18 cellular contexts compared by ENCODE assay signal in the genomic region with DNA sequence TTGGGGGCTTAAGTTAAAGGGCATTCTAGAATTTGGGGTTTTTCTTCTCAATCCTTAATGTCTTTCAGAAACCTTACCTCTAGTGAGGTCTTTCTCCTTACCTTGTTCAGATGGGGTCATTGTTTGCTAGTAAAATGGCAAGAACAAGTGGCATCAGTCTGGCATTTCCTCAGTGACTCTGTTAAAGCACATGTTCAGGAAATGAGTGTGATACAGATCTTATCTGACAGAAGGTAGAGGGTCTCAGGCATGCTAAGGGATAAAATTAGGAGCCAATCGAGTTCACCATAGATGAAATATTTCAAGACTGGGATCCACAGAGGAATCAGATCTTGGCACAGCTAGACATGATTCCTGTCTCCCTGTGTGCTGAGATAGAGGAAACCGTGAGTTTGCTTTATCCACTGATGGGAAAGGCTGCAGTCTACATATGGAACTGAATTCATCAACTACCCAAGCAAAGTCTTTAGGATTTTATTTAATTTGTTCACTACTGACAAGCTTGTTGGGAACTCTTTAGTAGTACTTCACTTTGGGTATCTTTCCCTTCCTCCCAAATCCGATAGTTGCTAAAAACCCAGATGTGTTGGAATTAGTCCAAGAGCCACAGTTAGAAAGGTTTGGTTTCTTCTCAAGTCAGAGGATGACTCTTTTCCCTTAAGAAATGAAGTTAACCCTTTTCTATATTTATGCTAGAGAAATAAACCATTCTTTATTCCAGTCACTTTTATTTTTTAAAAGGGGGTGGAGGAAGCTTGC. TPM values are rescaled to one million over a fixed set of nuclear protein-coding genes. Genes with fewer than 3 reads are reported as not detected.
A peak's percentile ranks its signal among the peaks of the same experiment; 100 is the strongest.
DNase-seq lines count a peak whose midpoint lies in the region; ATAC-seq, FAIRE-seq and TF ChIP-seq lines count a peak whose summit lies in the region.
"Had no signal": no experiment of that assay in that cellular context is flagged by ENCODE, and none has a peak within 500 bp of the region (broad histone marks: within the 10 kb centered on the region; RNA-seq: fewer than 3 reads in every experiment).

No MANE protein-coding gene starts in this region.

- H3K36me3 ChIP-seq in IMR-90 (ENCODE audit: control insufficient read depth, insufficient read depth, low read length) (no peaks in the 10 kb centered on the region), K562 (ENCODE audit: control insufficient read depth, insufficient read depth, low read length) (peaks cover 15% of the 10 kb centered on the region)

- no peak overlapping the region for H4K5ac ChIP-seq in IMR-90 (ENCODE audit: low read depth, low read length)

- H2AK5ac ChIP-seq in IMR-90 (ENCODE audit: low read depth, low read length): no peak overlapping the region

- DNase-seq in AG04450 (ENCODE audit: low read depth, low spot score) (peak; percentile 32), IMR-90 (peak; percentile 65), K562 (ENCODE audit: extremely low read depth in 1 of 4, low spot score in 3 of 4) (no peak), fibroblast of pulmonary artery (ENCODE audit: low read depth) (peak; percentile 44), 8988T (no peak), HEK293T (ENCODE audit: extremely low spot score) (no peak), urothelium cell line (ENCODE audit: low spot score) (no peak)
- DNase-seq: CD8-positive, alpha-beta memory T cell; DMS 273 treated with DMSO at 0.1 percent for 48 hours; MM.1S; NCI-H1105 treated with DMSO at 0.1 percent for 48 hours; NCI-H187; NCI-H446; NCI-H748 treated with DMSO at 0.1 percent for 48 hours had no signal

- no peak overlapping the region for H2BK20ac ChIP-seq in IMR-90 (ENCODE audit: low read depth, low read length)

- TF ChIP-seq CTCF in AG04450 (IDR thresholded peaks at IDR 0.05; ENCODE audit: low read depth, low read length) (no peak), IMR-90 (conservative IDR thresholded peaks at IDR 0.05; ENCODE audit: low read depth, low read length) (no peak), K562 (IDR thresholded peaks at IDR 0.05 in 2 of 3, conservative IDR thresholded peaks at IDR 0.05 in 1 of 3; ENCODE audit: insufficient read depth in 2 of 3, low read depth in 1 of 3, low read length in 3 of 3) (no peak), fibroblast of pulmonary artery (IDR thresholded peaks at IDR 0.05; ENCODE audit: low read length, missing control alignments) (no peak)

- H3K79me1 ChIP-seq in IMR-90 (ENCODE audit: low read depth in 1 of 2, low read length in 2 of 2): peaks cover 26 to 45% of the 10 kb centered on the region in 2 experiments

- H3K56ac ChIP-seq in IMR-90 (ENCODE audit: extremely low read depth, insufficient read depth, low read length): no peak overlapping the region

- ATAC-seq in IMR-90 (ENCODE audit: low read depth): no peak
- ATAC-seq in K562: no peak
- ATAC-seq in GM18505 (IDR thresholded peaks at IDR 0.05; ENCODE audit: unreplicated experiment): no peak
- ATAC-seq: Right ventricle myocardium inferior had no signal

- H4K8ac ChIP-seq in IMR-90 (ENCODE audit: low read depth in 2 of 2, low read length in 2 of 2): no peak overlapping the region

- no peak overlapping the region for H2BK15ac ChIP-seq in IMR-90 (ENCODE audit: low read depth, low read length)

- H3K9ac ChIP-seq in IMR-90 (ENCODE audit: low read depth, low read length) (no peak overlapping the region), K562 (ENCODE audit: insufficient read depth in 1 of 2, low read depth in 2 of 2, low read length in 2 of 2) (peak overlapping the region in 1 of 2 experiments; percentile 17; a peak in 1 of 4 replicates)
- H3K9ac ChIP-seq: KMS-11 had no signal

- H3K4ac ChIP-seq in IMR-90 (ENCODE audit: low read depth, low read length): no peak overlapping the region

- H3K4me2 ChIP-seq in IMR-90 (ENCODE audit: low read depth, low read length) (no peak overlapping the region), K562 (ENCODE audit: insufficient read depth, low read length) (no peak overlapping the region)
- H3K4me2 ChIP-seq: KMS-11 had no signal

- H3K9me3 ChIP-seq in AG04450 (ENCODE audit: control insufficient read depth, insufficient read depth, low read length) (no peaks in the 10 kb centered on the region), IMR-90 (ENCODE audit: control insufficient read depth, insufficient read depth, low read length) (no peaks in the 10 kb centered on the region), K562 (replicated peaks; ENCODE audit: control insufficient read depth, insufficient read depth, low read depth, low read length) (no peaks in the 10 kb centered on the region)

- no peaks in the 10 kb centered on the region for H3K9me1 ChIP-seq in IMR-90 (ENCODE audit: insufficient read depth, low read length)
- no peaks in the 10 kb centered on the region for H3K9me1 ChIP-seq in K562 (ENCODE audit: control insufficient read depth, insufficient read depth, low read length)

- H4K20me1 ChIP-seq in IMR-90 (ENCODE audit: insufficient read depth, low read length) (peaks cover 16% of the 10 kb centered on the region; the same call in 1 of the 2 replicates), K562 (replicated peaks; ENCODE audit: control insufficient read depth, insufficient read depth, low read length) (no peaks in the 10 kb centered on the region)

- H2AFZ ChIP-seq in IMR-90 (replicated peaks; ENCODE audit: low read length, poor library complexity) (no peak overlapping the region), K562 (ENCODE audit: low read depth, low read length) (no peak overlapping the region)

- CTCF ChIA-PET in AG04450 (lab: Charles Lee): interaction anchor here (1.1 to 2.9 kb wide), 3 partner anchors 10 to 307 kb away, joined by 3 to 9 read pairs (median 6); no protein-coding TSS in a partner anchor
- CTCF ChIA-PET in IMR-90 (lab: Yijun Ruan, JAX): no interaction called here
- CTCF ChIA-PET in K562 (lab: Yijun Ruan, JAX; ENCODE audit: low intra/inter-chr PET ratio): no interaction called here
- CTCF ChIA-PET in HEK293T (lab: Yijun Ruan, JAX): no interaction called here

- H2AK9ac ChIP-seq in IMR-90 (replicated peaks; ENCODE audit: low read depth, low read length, poor library complexity): no peak overlapping the region

- H3K23ac ChIP-seq in IMR-90 (ENCODE audit: low read depth, low read length): no peak overlapping the region

- POLR2A ChIA-PET in AG04450 (lab: Yijun Ruan, JAX) (no interaction called here), IMR-90 (lab: Charles Lee; ENCODE audit: unreplicated experiment) (interaction anchor here (0.6 kb wide), 1 partner anchor 195 kb away, joined by 3 read pairs; no protein-coding TSS in a partner anchor), K562 (lab: Yijun Ruan, JAX) (interaction anchor here (0.9 to 1.1 kb wide), 2 partner anchors 8 to 33 kb away, joined by 6 to 8 read pairs; no protein-coding TSS in a partner anchor), HEK293T (lab: Yijun Ruan, JAX) (no interaction called here)

- in situ Hi-C loops in IMR-90 (cut with MboI; ENCODE audit: low sequenced_read_pairs): no loop called here
- in situ Hi-C loops in K562 (cut with MboI): no loop called here

- 0 out of 2 replicates have a peak overlapping the region, but pooled peaks have one; percentile 4 for H3K14ac ChIP-seq in IMR-90 (replicated peaks; ENCODE audit: low read depth, low read length)

- H3K79me2 ChIP-seq in K562 (ENCODE audit: control insufficient read depth, insufficient read depth, low read length): peaks cover 16% of the 10 kb centered on the region; the same call in 1 of the 3 replicates

- H3K27me3 ChIP-seq in AG04450 (ENCODE audit: control insufficient read depth, insufficient read depth, low read length) (no peaks in the 10 kb centered on the region), IMR-90 (ENCODE audit: control insufficient read depth, insufficient read depth, low read length) (no peaks in the 10 kb centered on the region), K562 (ENCODE audit: control insufficient read depth in 2 of 2, insufficient read depth in 2 of 2, low read length in 2 of 2) (no peaks in the 10 kb centered on the region)

- H2BK5ac ChIP-seq in IMR-90 (ENCODE audit: low read depth, low read length, poor library complexity, severe bottlenecking): no peak overlapping the region

- H3K4me3 ChIP-seq in AG04450 (ENCODE audit: low read depth, low read length): no peak overlapping the region
- H3K4me3 ChIP-seq in IMR-90 (ENCODE audit: insufficient read depth, low read depth, low read length): no peak overlapping the region
- no peak overlapping the region for H3K4me3 ChIP-seq in K562
- H3K4me3 ChIP-seq in fibroblast of pulmonary artery (replicated peaks; ENCODE audit: low read depth, low read length): no peak overlapping the region

- dilution Hi-C loops in IMR-90 (cut with HindIII; ENCODE audit: low sequenced_read_pairs, unreplicated experiment): no loop called here

- H3K27ac ChIP-seq in AG04450 (ENCODE audit: low read depth, low read length) (peak overlapping the region; percentile 11), IMR-90 (ENCODE audit: insufficient read depth, low read length) (no peak overlapping the region), K562 (ENCODE audit: extremely low read depth, low read depth, low read length) (no peak overlapping the region)
- H3K27ac ChIP-seq: KMS-11 had no signal

- H3K4me1 ChIP-seq in IMR-90 (ENCODE audit: control insufficient read depth, insufficient read depth, low read length): peaks cover 1% of the 10 kb centered on the region; the same call in 1 of the 2 replicates
- H3K4me1 ChIP-seq in K562 (replicated peaks in 1 of 2; ENCODE audit: control insufficient read depth in 2 of 2, insufficient read depth in 2 of 2, low read length in 2 of 2): no peaks in the 10 kb centered on the region; a peak in 2 of 5 replicates

- intact Hi-C loops in IMR-90 (cut with micrococcal nuclease): no loop called here
- intact Hi-C loops in K562 (cut with micrococcal nuclease): no loop called here

- 83% methylated on average over 1 of the region's 3 CpGs; no CpG with 5 or more reads in 1 of the 2 experiments for WGBS in IMR-90 (ENCODE audit: extremely low coverage in 2 of 2, insufficient read length in 1 of 2), 2 experiments
- WGBS in K562 (ENCODE audit: insufficient coverage, low coverage, missing lambda C conversion rate): 77% methylated on average over 3 of the region's 3 CpGs

- H4K91ac ChIP-seq in IMR-90 (ENCODE audit: insufficient read depth, low read depth, low read length): no peak overlapping the region

- H2BK120ac ChIP-seq in IMR-90 (ENCODE audit: low read depth, low read length): no peak overlapping the region

- no peak overlapping the region for H3K18ac ChIP-seq in IMR-90 (ENCODE audit: low read depth, low read length)

- no peak for TF ChIP-seq EP300 in K562 (IDR thresholded peaks at IDR 0.05; ENCODE audit: low read length)

- TF ChIP-seq RAD21 in IMR-90 (IDR thresholded peaks at IDR 0.05; ENCODE audit: low read length) (no peak), K562 (CRISPR knock-in tag; conservative IDR thresholded peaks at IDR 0.05 in 1 of 2, IDR thresholded peaks at IDR 0.05 in 1 of 2) (no peak)

- no TSS peak for BruUV-seq in IMR-90 (replicated peaks; lab: Mats Ljungman, UMichigan)
- no TSS peak for BruUV-seq in K562 (replicated peaks; lab: Mats Ljungman, UMichigan)

- TF ChIP-seq POLR2A in IMR-90 (IDR thresholded peaks at IDR 0.05; ENCODE audit: low read depth, low read length): no peak
- no peak for TF ChIP-seq POLR2A in K562 (conservative IDR thresholded peaks at IDR 0.05)
- TF ChIP-seq POLR2A in GM18505 (IDR thresholded peaks at IDR 0.05; ENCODE audit: borderline replicate concordance, extremely low read depth, insufficient read depth, insufficient read length): no peak

- no peak for FAIRE-seq in K562 (lab: Jason Lieb, UNC)
- no peak for FAIRE-seq in urothelium cell line (lab: Jason Lieb, UNC)
- FAIRE-seq: H1 had no signal

RNA-seq across cellular contexts. Expression of gene FAM118B, which starts 18.4 kb away (rescaled TPM):
- polyA plus RNA-seq in AG04450 (2011; rRNA removed): 29.5 and 36.7 TPM in 2 replicates
- polyA minus RNA-seq in AG04450 (2011; rRNA and poly(A)+ RNA removed): 13.4 and 17.7 TPM in 2 replicates
- 27.2 and 29.4 TPM in 2 replicates for total RNA-seq in IMR-90 (2012; rRNA removed)
- 17.9 and 20.0 TPM in 2 replicates for polyA plus RNA-seq in IMR-90 (2012; rRNA removed)
- 3.7 and 6.5 TPM in 2 replicates for polyA plus RNA-seq in IMR-90 (2012; cell fraction: cytosol; rRNA removed)
- polyA plus RNA-seq in IMR-90 (2012; cell fraction: nucleus; rRNA removed; ENCODE audit: low replicate concordance): 1.5 and 12.2 TPM in 2 replicates
- total RNA-seq in K562 (2011; cell fraction: chromatin; rRNA removed; ENCODE audit: low replicate concordance): 19.2 and 31.7 TPM in 2 replicates
- total RNA-seq in K562 (2011; cell fraction: nucleolus; rRNA removed): 10.5 and 13.8 TPM in 2 replicates
- total RNA-seq in K562 (2011; cell fraction: nucleoplasm; rRNA removed): 20.2 and 35.6 TPM in 2 replicates
- 12.0 and 15.0 TPM in 2 replicates for total RNA-seq in K562 (2014; rRNA removed)
- 22.1 and 25.1 TPM in 2 replicates for total RNA-seq in K562 (2014; rRNA removed; fragmentation: Illumina TruSeq; extraction: Trizol)
- 23.4 and 27.3 TPM in 2 replicates for total RNA-seq in K562 (2015; rRNA removed; fragmentation: Illumina TruSeq; extraction: Trizol)
- total RNA-seq in K562 (2021): 17.8 and 19.0 TPM in 2 replicates
- 12.4 and 23.9 TPM in 2 replicates for polyA plus RNA-seq in K562 (2011; rRNA removed)
- polyA plus RNA-seq in K562 (2011; cell fraction: cytosol; rRNA removed): 7.1 and 7.7 TPM in 2 replicates
- 6.8 and 7.1 TPM in 2 replicates for polyA plus RNA-seq in K562 (2011; cell fraction: nucleus; rRNA removed)
- polyA plus RNA-seq in K562 (2012): 11.3 and 18.0 TPM in 2 replicates
- 17.6 and 20.0 TPM in 2 replicates for polyA plus RNA-seq in K562 (2014; fragmentation: Illumina TruSeq; extraction: Trizol)
- 10 to 100 TPM; 31.8 to 49.0 TPM for polyA plus RNA-seq in K562 (2014; fragmentation: Nextera tagmentation; extraction: Ambion mirVana)
- polyA plus RNA-seq in K562 (2014; rRNA removed): 13.8 and 17.2 TPM in 2 replicates
- polyA minus RNA-seq in K562 (2011; rRNA and poly(A)+ RNA removed): 12.1 and 15.2 TPM in 2 replicates
- polyA minus RNA-seq in K562 (2011; cell fraction: cytosol; rRNA and poly(A)+ RNA removed): 4.2 and 5.3 TPM in 2 replicates
- polyA minus RNA-seq in K562 (2011; cell fraction: nucleus; rRNA and poly(A)+ RNA removed): 7.8 and 9.3 TPM in 2 replicates

RNA-seq across cellular contexts. Expression of gene RPUSD4, which starts 18.5 kb away (rescaled TPM):
- polyA plus RNA-seq in AG04450 (2011; rRNA removed) (22.0 and 24.9 TPM in 2 replicates), IMR-90 (2012; rRNA removed) (20.2 and 22.1 TPM in 2 replicates), K562 (2011; rRNA removed) (44.5 and 56.2 TPM in 2 replicates), K562 (2014; fragmentation: Illumina TruSeq; extraction: Trizol) (44.6 and 51.7 TPM in 2 replicates), K562 (2014; fragmentation: Nextera tagmentation; extraction: Ambion mirVana) (10 to 100 TPM; 27.4 to 52.8 TPM), K562 (2014; rRNA removed) (47.5 and 53.3 TPM in 2 replicates)
- polyA minus RNA-seq in AG04450 (2011; rRNA and poly(A)+ RNA removed): 48.9 and 52.4 TPM in 2 replicates
- total RNA-seq in IMR-90 (2012; rRNA removed) (30.6 and 31.4 TPM in 2 replicates), K562 (2014; rRNA removed) (37.6 and 43.1 TPM in 2 replicates), K562 (2014; rRNA removed; fragmentation: Illumina TruSeq; extraction: Trizol) (36.2 and 42.6 TPM in 2 replicates), K562 (2015; rRNA removed; fragmentation: Illumina TruSeq; extraction: Trizol) (36.5 and 39.0 TPM in 2 replicates), K562 (2021) (45.8 and 47.8 TPM in 2 replicates)
- 9.8 and 12.6 TPM in 2 replicates for polyA plus RNA-seq in IMR-90 (2012; cell fraction: cytosol; rRNA removed)
- 46.8 and 55.0 TPM in 2 replicates for polyA plus RNA-seq in IMR-90 (2012; cell fraction: nucleus; rRNA removed; ENCODE audit: low replicate concordance)
- 67.3 and 72.3 TPM in 2 replicates for total RNA-seq in K562 (2011; cell fraction: chromatin; rRNA removed; ENCODE audit: low replicate concordance)
- total RNA-seq in K562 (2011; cell fraction: nucleolus; rRNA removed): 44.7 and 53.4 TPM in 2 replicates
- total RNA-seq in K562 (2011; cell fraction: nucleoplasm; rRNA removed): 62.1 and 73.7 TPM in 2 replicates
- 43.7 and 51.9 TPM in 2 replicates for polyA plus RNA-seq in K562 (2011; cell fraction: cytosol; rRNA removed)
- 48.9 and 90.2 TPM in 2 replicates for polyA plus RNA-seq in K562 (2011; cell fraction: nucleus; rRNA removed)
- polyA plus RNA-seq in K562 (2012): 35.8 and 46.1 TPM in 2 replicates
- polyA minus RNA-seq in K562 (2011; rRNA and poly(A)+ RNA removed): 79.2 and 130 TPM in 2 replicates
- 16.5 and 34.6 TPM in 2 replicates for polyA minus RNA-seq in K562 (2011; cell fraction: cytosol; rRNA and poly(A)+ RNA removed)
- polyA minus RNA-seq in K562 (2011; cell fraction: nucleus; rRNA and poly(A)+ RNA removed): 25.7 and 32.0 TPM in 2 replicates

RNA-seq across cellular contexts. Expression of gene SRPRA, which starts 38.7 kb away (rescaled TPM):
- 124 and 132 TPM in 2 replicates for polyA plus RNA-seq in AG04450 (2011; rRNA removed)
- 120 and 135 TPM in 2 replicates for polyA minus RNA-seq in AG04450 (2011; rRNA and poly(A)+ RNA removed)
- total RNA-seq in IMR-90 (2012; rRNA removed): 105 and 108 TPM in 2 replicates
- polyA plus RNA-seq in IMR-90 (2012; rRNA removed): 126 and 131 TPM in 2 replicates
- polyA plus RNA-seq in IMR-90 (2012; cell fraction: cytosol; rRNA removed): 88.5 and 95.3 TPM in 2 replicates
- 126 and 190 TPM in 2 replicates for polyA plus RNA-seq in IMR-90 (2012; cell fraction: nucleus; rRNA removed; ENCODE audit: low replicate concordance)
- 416 and 492 TPM in 2 replicates for total RNA-seq in K562 (2011; cell fraction: chromatin; rRNA removed; ENCODE audit: low replicate concordance)
- 234 TPM in 2 replicates for total RNA-seq in K562 (2011; cell fraction: nucleolus; rRNA removed)
- total RNA-seq in K562 (2011; cell fraction: nucleoplasm; rRNA removed): 263 and 270 TPM in 2 replicates
- 56.9 and 72.5 TPM in 2 replicates for total RNA-seq in K562 (2014; rRNA removed)
- 68.8 and 73.6 TPM in 2 replicates for total RNA-seq in K562 (2014; rRNA removed; fragmentation: Illumina TruSeq; extraction: Trizol)
- total RNA-seq in K562 (2015; rRNA removed; fragmentation: Illumina TruSeq; extraction: Trizol): 74.6 and 75.8 TPM in 2 replicates
- total RNA-seq in K562 (2021): 108 and 112 TPM in 2 replicates
- polyA plus RNA-seq in K562 (2011; rRNA removed): 89.6 and 93.4 TPM in 2 replicates
- 95.3 and 119 TPM in 2 replicates for polyA plus RNA-seq in K562 (2011; cell fraction: cytosol; rRNA removed)
- 205 and 262 TPM in 2 replicates for polyA plus RNA-seq in K562 (2011; cell fraction: nucleus; rRNA removed)
- 86.3 and 141 TPM in 2 replicates for polyA plus RNA-seq in K562 (2012)
- 114 and 124 TPM in 2 replicates for polyA plus RNA-seq in K562 (2014; fragmentation: Illumina TruSeq; extraction: Trizol)
- polyA plus RNA-seq in K562 (2014; fragmentation: Nextera tagmentation; extraction: Ambion mirVana): 100 to 1,000 TPM in 1 of 2 experiments, 10 to 100 TPM in 1; 33.5 to 106 TPM
- polyA plus RNA-seq in K562 (2014; rRNA removed): 78.0 and 80.0 TPM in 2 replicates
- polyA minus RNA-seq in K562 (2011; rRNA and poly(A)+ RNA removed): 103 and 132 TPM in 2 replicates
- 50.4 and 71.8 TPM in 2 replicates for polyA minus RNA-seq in K562 (2011; cell fraction: cytosol; rRNA and poly(A)+ RNA removed)
- polyA minus RNA-seq in K562 (2011; cell fraction: nucleus; rRNA and poly(A)+ RNA removed): 97.2 and 106 TPM in 2 replicates

RNA-seq across cellular contexts. Expression of gene FOXRED1, which starts 39.0 kb away (rescaled TPM):
- 10.2 and 12.0 TPM in 2 replicates for polyA plus RNA-seq in AG04450 (2011; rRNA removed)
- polyA minus RNA-seq in AG04450 (2011; rRNA and poly(A)+ RNA removed): 8.6 and 9.0 TPM in 2 replicates
- total RNA-seq in IMR-90 (2012; rRNA removed): 15.1 and 15.3 TPM in 2 replicates
- 28.3 and 28.8 TPM in 2 replicates for polyA plus RNA-seq in IMR-90 (2012; rRNA removed)
- polyA plus RNA-seq in IMR-90 (2012; cell fraction: cytosol; rRNA removed): 15.9 and 25.4 TPM in 2 replicates
- polyA plus RNA-seq in IMR-90 (2012; cell fraction: nucleus; rRNA removed; ENCODE audit: low replicate concordance): 49.6 and 75.7 TPM in 2 replicates
- total RNA-seq in K562 (2011; cell fraction: chromatin; rRNA removed; ENCODE audit: low replicate concordance): 196 and 237 TPM in 2 replicates
- 99.1 and 124 TPM in 2 replicates for total RNA-seq in K562 (2011; cell fraction: nucleolus; rRNA removed)
- total RNA-seq in K562 (2011; cell fraction: nucleoplasm; rRNA removed): 161 and 215 TPM in 2 replicates
- 52.4 and 62.7 TPM in 2 replicates for total RNA-seq in K562 (2014; rRNA removed)
- total RNA-seq in K562 (2014; rRNA removed; fragmentation: Illumina TruSeq; extraction: Trizol): 39.1 and 48.1 TPM in 2 replicates
- 53.1 and 55.2 TPM in 2 replicates for total RNA-seq in K562 (2015; rRNA removed; fragmentation: Illumina TruSeq; extraction: Trizol)
- total RNA-seq in K562 (2021): 63.4 and 63.6 TPM in 2 replicates
- 58.6 and 83.5 TPM in 2 replicates for polyA plus RNA-seq in K562 (2011; rRNA removed)
- polyA plus RNA-seq in K562 (2011; cell fraction: cytosol; rRNA removed): 81.0 and 172 TPM in 2 replicates
- polyA plus RNA-seq in K562 (2011; cell fraction: nucleus; rRNA removed): 104 and 170 TPM in 2 replicates
- polyA plus RNA-seq in K562 (2012): 51.6 and 56.6 TPM in 2 replicates
- 73.3 and 80.3 TPM in 2 replicates for polyA plus RNA-seq in K562 (2014; fragmentation: Illumina TruSeq; extraction: Trizol)
- polyA plus RNA-seq in K562 (2014; fragmentation: Nextera tagmentation; extraction: Ambion mirVana): 10 to 100 TPM; 14.1 to 26.2 TPM
- 93.2 and 94.4 TPM in 2 replicates for polyA plus RNA-seq in K562 (2014; rRNA removed)
- polyA minus RNA-seq in K562 (2011; rRNA and poly(A)+ RNA removed): 32.7 and 55.3 TPM in 2 replicates
- polyA minus RNA-seq in K562 (2011; cell fraction: cytosol; rRNA and poly(A)+ RNA removed): 15.6 and 31.4 TPM in 2 replicates
- 31.7 and 34.6 TPM in 2 replicates for polyA minus RNA-seq in K562 (2011; cell fraction: nucleus; rRNA and poly(A)+ RNA removed)

RNA-seq across cellular contexts. Expression of gene TIRAP, which starts 52.9 kb away (rescaled TPM):
- 4.9 and 8.0 TPM in 2 replicates for polyA plus RNA-seq in AG04450 (2011; rRNA removed)
- polyA minus RNA-seq in AG04450 (2011; rRNA and poly(A)+ RNA removed): 8.8 and 12.9 TPM in 2 replicates
- total RNA-seq in IMR-90 (2012; rRNA removed): 3.0 and 3.6 TPM in 2 replicates
- polyA plus RNA-seq in IMR-90 (2012; rRNA removed): 6.4 and 7.4 TPM in 2 replicates
- polyA plus RNA-seq in IMR-90 (2012; cell fraction: cytosol; rRNA removed): 4.4 and 5.8 TPM in 2 replicates
- polyA plus RNA-seq in IMR-90 (2012; cell fraction: nucleus; rRNA removed; ENCODE audit: low replicate concordance): 5.1 and 8.0 TPM in 2 replicates
- total RNA-seq in K562 (2011; cell fraction: chromatin; rRNA removed; ENCODE audit: low replicate concordance): 6.0 and 9.3 TPM in 2 replicates
- 5.7 and 7.0 TPM in 2 replicates for total RNA-seq in K562 (2011; cell fraction: nucleolus; rRNA removed)
- total RNA-seq in K562 (2011; cell fraction: nucleoplasm; rRNA removed): 5.2 and 5.5 TPM in 2 replicates
- total RNA-seq in K562 (2014; rRNA removed): 1.7 and 2.9 TPM in 2 replicates
- total RNA-seq in K562 (2014; rRNA removed; fragmentation: Illumina TruSeq; extraction: Trizol): 3.0 and 3.7 TPM in 2 replicates
- 5.2 and 5.4 TPM in 2 replicates for total RNA-seq in K562 (2015; rRNA removed; fragmentation: Illumina TruSeq; extraction: Trizol)
- total RNA-seq in K562 (2021): 5.3 and 6.2 TPM in 2 replicates
- polyA plus RNA-seq in K562 (2011; rRNA removed): 1.7 and 3.6 TPM in 2 replicates
- polyA plus RNA-seq in K562 (2011; cell fraction: cytosol; rRNA removed): 2.8 and 7.5 TPM in 2 replicates
- polyA plus RNA-seq in K562 (2011; cell fraction: nucleus; rRNA removed): 1.7 and 3.8 TPM in 2 replicates
- polyA plus RNA-seq in K562 (2012): 4.9 and 7.3 TPM in 2 replicates
- polyA plus RNA-seq in K562 (2014; fragmentation: Illumina TruSeq; extraction: Trizol): 7.8 and 8.7 TPM in 2 replicates
- polyA plus RNA-seq in K562 (2014; fragmentation: Nextera tagmentation; extraction: Ambion mirVana): 1 to 10 TPM in 1 of 2 experiments, under 1 TPM in 1; 0.60 to 1.3 TPM
- 3.2 and 4.9 TPM in 2 replicates for polyA plus RNA-seq in K562 (2014; rRNA removed)
- 1.8 and 3.3 TPM in 2 replicates for polyA minus RNA-seq in K562 (2011; rRNA and poly(A)+ RNA removed)
- 1.4 and 3.7 TPM in 2 replicates for polyA minus RNA-seq in K562 (2011; cell fraction: cytosol; rRNA and poly(A)+ RNA removed)
- polyA minus RNA-seq in K562 (2011; cell fraction: nucleus; rRNA and poly(A)+ RNA removed): 2.3 and 2.7 TPM in 2 replicates

Comparison
In these comparisons a context has a peak if more than half of its experiments do, and no peak if none do; other contexts are left out.
1. DNase-seq: peak in AG04450 (single experiment), IMR-90 (single experiment) and fibroblast of pulmonary artery (single experiment); none in K562 (0 of 4), 8988T (single experiment), HEK293T (single experiment) and urothelium cell line (single experiment).
2. POLR2A ChIA-PET loops: an anchor here in IMR-90 (0.6 kb wide) and K562 (0.9 to 1.1 kb wide); none called in AG04450 and HEK293T.